In the genomic region with DNA sequence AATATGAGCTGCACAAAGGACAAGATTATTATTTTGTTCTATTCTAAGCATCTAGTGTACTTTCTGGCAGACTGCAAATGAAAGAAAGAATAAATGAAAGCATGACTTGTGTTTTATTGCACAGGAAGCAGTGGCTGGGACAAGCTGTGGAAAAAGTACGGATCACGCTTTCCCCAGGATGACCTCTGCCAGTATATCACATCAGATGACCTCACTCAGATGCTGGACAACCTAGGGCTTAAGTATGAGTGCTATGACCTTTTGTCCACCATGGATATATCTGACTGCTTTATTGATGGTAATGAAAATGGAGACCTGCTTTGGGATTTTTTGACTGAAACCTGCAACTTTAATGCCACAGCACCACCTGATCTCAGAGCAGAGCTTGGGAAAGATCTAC, we compare ENCODE assay signal across 22 cellular contexts. TPM values are rescaled to one million over a fixed set of nuclear protein-coding genes. Genes with fewer than 3 reads are reported as not detected.
A peak's percentile ranks its signal among the peaks of the same experiment; 100 is the strongest.
DNase-seq lines count a peak whose midpoint lies in the region; ATAC-seq, FAIRE-seq and TF ChIP-seq lines count a peak whose summit lies in the region.
"Had no signal": no experiment of that assay in that cellular context is flagged by ENCODE, and none has a peak within 500 bp of the region (broad histone marks: within the 10 kb centered on the region; RNA-seq: fewer than 3 reads in every experiment).

No MANE protein-coding gene starts in this region.

- no peak overlapping the region for H3K4me3 ChIP-seq in K562
- no peak overlapping the region for H3K4me3 ChIP-seq in bronchial epithelial cell (ENCODE audit: low read depth, low read length)
- no peak overlapping the region for H3K4me3 ChIP-seq in endothelial cell of umbilical vein (replicated peaks in 1 of 3; ENCODE audit: insufficient read depth in 1 of 3, low read depth in 1 of 3, low read length in 3 of 3)
- H3K4me3 ChIP-seq: BLaER1 had no signal

- TF ChIP-seq RAD21 in K562 (CRISPR knock-in tag; conservative IDR thresholded peaks at IDR 0.05 in 1 of 2, IDR thresholded peaks at IDR 0.05 in 1 of 2) = no peak

- TF ChIP-seq POLR2A in K562 (conservative IDR thresholded peaks at IDR 0.05) = no peak
- TF ChIP-seq POLR2A in endothelial cell of umbilical vein (IDR thresholded peaks at IDR 0.05; ENCODE audit: low read depth, low read length) = no peak

- no peaks in the 10 kb centered on the region for H4K20me1 ChIP-seq in K562 (replicated peaks; ENCODE audit: control insufficient read depth, insufficient read depth, low read length)
- H4K20me1 ChIP-seq in endothelial cell of umbilical vein (replicated peaks; ENCODE audit: control insufficient read depth, extremely low read depth, insufficient read depth, low read length) = no peaks in the 10 kb centered on the region
- H4K20me1 ChIP-seq: BLaER1 had no signal

- H3K9ac ChIP-seq in K562 (ENCODE audit: insufficient read depth in 1 of 2, low read depth in 2 of 2, low read length in 2 of 2) = no peak overlapping the region
- H3K9ac ChIP-seq in endothelial cell of umbilical vein (replicated peaks; ENCODE audit: extremely low read depth, insufficient read depth, low read length) = no peak overlapping the region
- H3K9ac ChIP-seq: BLaER1 had no signal

- in situ Hi-C loops in K562 (cut with MboI) = no loop called here

- H3K27ac ChIP-seq in K562 (ENCODE audit: extremely low read depth, low read depth, low read length) (no peak overlapping the region), endothelial cell of umbilical vein (ENCODE audit: insufficient read depth, low read depth, low read length) (no peak overlapping the region)
- H3K27ac ChIP-seq: BLaER1 had no signal

- H3K27me3 ChIP-seq in K562 (ENCODE audit: control insufficient read depth in 2 of 2, insufficient read depth in 2 of 2, low read length in 2 of 2) (no peaks in the 10 kb centered on the region), bronchial epithelial cell (ENCODE audit: control insufficient read depth, insufficient read depth, low read length) (no peaks in the 10 kb centered on the region), endothelial cell of umbilical vein (ENCODE audit: control insufficient read depth in 2 of 2, insufficient read depth in 2 of 2, low read length in 2 of 2) (no peaks in the 10 kb centered on the region)
- H3K27me3 ChIP-seq: BE2C, BLaER1 had no signal

- WGBS in K562 (ENCODE audit: insufficient coverage, low coverage, missing lambda C conversion rate) = 65% methylated on average over 2 of the region's 2 CpGs

- no peaks in the 10 kb centered on the region for H3K79me2 ChIP-seq in K562 (ENCODE audit: control insufficient read depth, insufficient read depth, low read length)
- H3K79me2 ChIP-seq in endothelial cell of umbilical vein (ENCODE audit: control insufficient read depth, insufficient read depth, low read length) = no peaks in the 10 kb centered on the region

- TF ChIP-seq EP300 in K562 (IDR thresholded peaks at IDR 0.05; ENCODE audit: low read length) = no peak

- intact Hi-C loops in K562 (cut with micrococcal nuclease) (loop anchor here (2.0 kb wide), 1 partner anchor 45 kb away; no protein-coding TSS in a partner anchor), endothelial cell of umbilical vein (cut with micrococcal nuclease) (no loop called here)

- no peak for DNase-seq in K562 (ENCODE audit: extremely low read depth in 1 of 4, low spot score in 3 of 4)
- no peak for DNase-seq in bronchial epithelial cell (ENCODE audit: low read depth)
- DNase-seq in endothelial cell of umbilical vein (ENCODE audit: low read depth, low spot score) = peak; percentile 27
- DNase-seq in left kidney (ENCODE audit: low read depth, low spot score) = peak; percentile 57
- DNase-seq in stimulated activated CD4-positive, alpha-beta T cell treated with anti-CD3 and anti-CD28 coated beads, Interleukin-2, amount 100 ng/mL, for 48 hours = no peak
- DNase-seq in dedifferentiated amniotic fluid mesenchymal stem cell (ENCODE audit: extremely low spot score) = no peak
- no peak for DNase-seq in DMS 273 (lab: John Stamatoyannopoulos, UW; ENCODE audit: unreplicated experiment)
- DNase-seq: 8988T; ACHN; BE2C; C1 segment of cervical spinal cord; CD4-positive, alpha-beta memory T cell; CD4-positive, CD25-positive, alpha-beta regulatory T cell; CD8-positive, alpha-beta memory T cell; COR-L47; DMS79 treated with DMSO at 0.1 percent for 48 hours; GF-D8 had no signal

- POLR2A ChIA-PET in K562 (lab: Yijun Ruan, JAX) = interaction anchor here (1.6 kb wide), 1 partner anchor 10 kb away, joined by 5 read pairs; no protein-coding TSS in a partner anchor
- POLR2A ChIA-PET in endothelial cell of umbilical vein (lab: Charles Lee) = no interaction called here

- H3K9me1 ChIP-seq in K562 (ENCODE audit: control insufficient read depth, insufficient read depth, low read length) (no peaks in the 10 kb centered on the region), endothelial cell of umbilical vein (replicated peaks; ENCODE audit: control insufficient read depth, extremely low read depth, insufficient read depth, low read length) (no peaks in the 10 kb centered on the region)

- 0 out of 2 replicates have a peak overlapping the region, but pooled peaks have one; percentile 22 for H2AFZ ChIP-seq in K562 (ENCODE audit: low read depth, low read length)
- no peak overlapping the region for H2AFZ ChIP-seq in endothelial cell of umbilical vein (ENCODE audit: low read depth, low read length)

- BruUV-seq in K562 (replicated peaks; lab: Mats Ljungman, UMichigan) (no TSS peak), endothelial cell of umbilical vein (replicated peaks; lab: Mats Ljungman, UMichigan) (no TSS peak)

- dilution Hi-C loops in endothelial cell of umbilical vein (cut with MboI; ENCODE audit: extremely low pct_ligation_motif_present, low sequenced_read_pairs) = no loop called here

- no peak for TF ChIP-seq CTCF in K562 (IDR thresholded peaks at IDR 0.05 in 2 of 3, conservative IDR thresholded peaks at IDR 0.05 in 1 of 3; ENCODE audit: insufficient read depth in 2 of 3, low read depth in 1 of 3, low read length in 3 of 3)
- no peak for TF ChIP-seq CTCF in bronchial epithelial cell (IDR thresholded peaks at IDR 0.05; ENCODE audit: insufficient read depth, low read length, severe bottlenecking)
- TF ChIP-seq CTCF in endothelial cell of umbilical vein (IDR thresholded peaks at IDR 0.05; ENCODE audit: extremely low read depth in 1 of 2, insufficient read depth in 1 of 2, low read depth in 1 of 2, low read length in 2 of 2) = no peak

- H3K4me2 ChIP-seq in K562 (ENCODE audit: insufficient read depth, low read length) = no peak overlapping the region
- H3K4me2 ChIP-seq in endothelial cell of umbilical vein (ENCODE audit: insufficient read depth, low read length) = no peak overlapping the region
- H3K4me2 ChIP-seq: BLaER1 had no signal

- FAIRE-seq in K562 (lab: Jason Lieb, UNC) (no peak), bronchial epithelial cell (lab: Jason Lieb, UNC) (peak; percentile 28), endothelial cell of umbilical vein (lab: Jason Lieb, UNC) (no peak)
- FAIRE-seq: A204.1, G401.6, GM12891 had no signal

- ATAC-seq in K562 (peak; percentile 24; the same call in 2 of the 3 replicates), GM18868 (IDR thresholded peaks at IDR 0.05; ENCODE audit: unreplicated experiment) (no peak)

- H3K36me3 ChIP-seq in K562 (ENCODE audit: control insufficient read depth, insufficient read depth, low read length) (no peaks in the 10 kb centered on the region), bronchial epithelial cell (ENCODE audit: control insufficient read depth, insufficient read depth, low read length) (no peaks in the 10 kb centered on the region), endothelial cell of umbilical vein (ENCODE audit: control insufficient read depth in 2 of 2, extremely low read depth in 1 of 2, insufficient read depth in 2 of 2, low read length in 2 of 2) (no peaks in the 10 kb centered on the region)
- H3K36me3 ChIP-seq: BE2C, BLaER1 had no signal

- H3K4me1 ChIP-seq in K562 (replicated peaks in 1 of 2; ENCODE audit: control insufficient read depth in 2 of 2, insufficient read depth in 2 of 2, low read length in 2 of 2) (peaks cover 9 to 24% of the 10 kb centered on the region in 2 experiments; a peak in 3 of 5 replicates), endothelial cell of umbilical vein (ENCODE audit: control insufficient read depth, extremely low read depth, insufficient read depth, low read length) (no peaks in the 10 kb centered on the region)
- H3K4me1 ChIP-seq: BE2C, BLaER1 had no signal

- H3K9me3 ChIP-seq in K562 (replicated peaks; ENCODE audit: control insufficient read depth, insufficient read depth, low read depth, low read length) (no peaks in the 10 kb centered on the region), endothelial cell of umbilical vein (replicated peaks; ENCODE audit: control insufficient read depth, insufficient read depth, low read length) (no peaks in the 10 kb centered on the region)
- H3K9me3 ChIP-seq: BE2C, BLaER1 had no signal

- CTCF ChIA-PET in K562 (lab: Yijun Ruan, JAX; ENCODE audit: low intra/inter-chr PET ratio) = no interaction called here
- CTCF ChIA-PET in endothelial cell of umbilical vein (lab: Charles Lee) = interaction anchor here (0.8 to 1.4 kb wide), 2 partner anchors 11 to 814 kb away, joined by 3 read pairs; no protein-coding TSS in a partner anchor

RNA-seq across cellular contexts. Expression of gene HNMT, which starts 49.4 kb away (rescaled TPM):
- total RNA-seq in K562 (2011; cell fraction: chromatin; rRNA removed; ENCODE audit: low replicate concordance) = 3.5 and 3.7 TPM in 2 replicates
- 1.3 TPM in 1 of 2 replicates, not detected in the other for total RNA-seq in K562 (2011; cell fraction: nucleolus; rRNA removed)
- 0.66 and 1.5 TPM in 2 replicates for total RNA-seq in K562 (2011; cell fraction: nucleoplasm; rRNA removed)
- total RNA-seq in K562 (2014; rRNA removed) (3.5 and 5.2 TPM in 2 replicates), K562 (2014; rRNA removed; fragmentation: Illumina TruSeq; extraction: Trizol) (7.6 and 8.5 TPM in 2 replicates), K562 (2015; rRNA removed; fragmentation: Illumina TruSeq; extraction: Trizol) (10.7 and 12.5 TPM in 2 replicates), K562 (2021) (2.8 and 3.1 TPM in 2 replicates), bronchial epithelial cell (1.1 and 3.8 TPM in 2 replicates), endothelial cell of umbilical vein (13.4 and 16.9 TPM in 2 replicates)
- polyA plus RNA-seq in K562 (2011; rRNA removed) (2.9 and 10.9 TPM in 2 replicates), K562 (2014; fragmentation: Illumina TruSeq; extraction: Trizol) (4.8 and 5.8 TPM in 2 replicates), K562 (2014; fragmentation: Nextera tagmentation; extraction: Ambion mirVana) (1 to 10 TPM; 5.3 TPM), K562 (2014; rRNA removed) (4.9 and 7.3 TPM in 2 replicates), endothelial cell of umbilical vein (7.7 and 8.6 TPM in 2 replicates)
- 2.3 and 2.6 TPM in 2 replicates for polyA plus RNA-seq in K562 (2011; cell fraction: cytosol; rRNA removed)
- 1.8 and 2.6 TPM in 2 replicates for polyA plus RNA-seq in K562 (2011; cell fraction: nucleus; rRNA removed)
- polyA plus RNA-seq in K562 (2012) = 7.2 and 12.0 TPM in 2 replicates
- polyA minus RNA-seq in K562 (2011; rRNA and poly(A)+ RNA removed) = 4.5 and 7.1 TPM in 2 replicates
- 3.3 TPM in 1 of 2 replicates, not detected in the other for polyA minus RNA-seq in K562 (2011; cell fraction: cytosol; rRNA and poly(A)+ RNA removed)
- 1.3 and 1.5 TPM in 2 replicates for polyA minus RNA-seq in K562 (2011; cell fraction: nucleus; rRNA and poly(A)+ RNA removed)
- polyA plus RNA-seq in endothelial cell of umbilical vein (2011; cell fraction: cytosol; rRNA removed) = 13.5 and 17.9 TPM in 2 replicates
- 11.9 and 14.3 TPM in 2 replicates for polyA plus RNA-seq in endothelial cell of umbilical vein (2011; cell fraction: nucleus; rRNA removed)
- polyA plus RNA-seq in endothelial cell of umbilical vein (2012) = 12.8 and 16.1 TPM in 2 replicates
- polyA minus RNA-seq in endothelial cell of umbilical vein = 6.5 and 10.3 TPM in 2 replicates
- 14.3 TPM for polyA minus RNA-seq in endothelial cell of umbilical vein (2011; cell fraction: cytosol; rRNA and poly(A)+ RNA removed)
- 10.6 and 11.9 TPM in 2 replicates for polyA minus RNA-seq in endothelial cell of umbilical vein (2011; cell fraction: nucleus; rRNA and poly(A)+ RNA removed)
- total RNA-seq: CD4-positive, CD25-positive, alpha-beta regulatory T cell had no signal
- polyA plus RNA-seq: CD4-positive, alpha-beta memory T cell; CD4-positive, CD25-positive, alpha-beta regulatory T cell; CD8-positive, alpha-beta memory T cell had no signal

Comparison
In these comparisons a context has a peak if more than half of its experiments do, and no peak if none do; other contexts are left out.
1. DNase-seq: peak in endothelial cell of umbilical vein (single experiment) and left kidney (single experiment); none in K562 (0 of 4), bronchial epithelial cell (single experiment), stimulated activated CD4-positive, alpha-beta T cell treated with anti-CD3 and anti-CD28 coated beads, Interleukin-2, amount 100 ng/mL, for 48 hours (0 of 2), dedifferentiated amniotic fluid mesenchymal stem cell (single experiment) and DMS 273 (single experiment).